7 cellular contexts compared by ENCODE assay signal in the genomic region with DNA sequence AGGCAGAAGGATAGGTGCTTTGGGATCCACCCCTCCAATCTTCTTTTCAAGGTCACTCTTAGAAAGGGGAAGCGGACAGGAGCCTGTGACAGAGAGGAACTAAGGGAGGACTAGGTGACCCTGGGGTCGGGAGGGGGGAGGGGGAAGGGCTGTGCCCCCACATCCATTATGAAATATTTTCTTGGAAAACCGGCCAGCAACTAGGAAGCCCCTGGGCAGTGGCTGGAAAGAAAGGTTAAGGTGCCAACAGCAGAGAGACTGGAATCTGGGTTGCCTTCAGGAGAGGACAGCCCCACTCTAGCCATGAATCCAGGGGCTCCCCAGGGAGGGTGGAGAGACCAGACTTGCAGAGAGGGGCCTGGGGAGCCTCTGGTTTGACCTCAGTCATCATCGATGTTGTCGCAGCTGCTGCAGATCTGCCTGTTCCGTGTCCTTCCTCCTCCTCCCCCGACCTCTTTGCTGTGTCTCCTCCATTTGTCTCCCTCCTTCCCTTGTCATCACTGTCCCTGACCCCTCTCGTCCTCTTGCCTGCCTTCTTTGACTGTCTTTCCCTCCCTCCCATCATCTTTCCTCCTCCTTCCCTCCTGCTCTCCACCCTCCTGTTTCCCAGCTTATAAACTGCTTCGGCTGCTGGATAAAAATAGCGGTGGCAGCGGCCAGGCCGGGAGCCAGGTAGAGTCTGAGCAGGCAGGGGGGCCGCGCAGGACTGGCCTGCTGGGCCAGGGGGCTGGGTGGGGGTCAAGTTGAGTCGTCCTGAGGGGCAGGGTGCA. TPM values are rescaled to one million over a fixed set of nuclear protein-coding genes. Genes with fewer than 3 reads are reported as not detected.
A peak's percentile ranks its signal among the peaks of the same experiment; 100 is the strongest.
DNase-seq lines count a peak whose midpoint lies in the region; ATAC-seq and TF ChIP-seq lines count a peak whose summit lies in the region.
"Had no signal": no experiment of that assay in that cellular context is flagged by ENCODE, and none has a peak within 500 bp of the region (broad histone marks: within the 10 kb centered on the region; RNA-seq: fewer than 3 reads in every experiment).

No MANE protein-coding gene starts in this region.

- no peak for TF ChIP-seq CTCF in Panc1 (IDR thresholded peaks at IDR 0.05)

- no TSS peak for BruUV-seq in Panc1 (replicated peaks; lab: Mats Ljungman, UMichigan)

- DNase-seq in Panc1 (ENCODE audit: low read depth, low spot score), result no peak
- peak; percentile 81 for DNase-seq in cardiac septum (ENCODE audit: low spot score)
- DNase-seq in Ammon's horn (ENCODE audit: low spot score), result no peak
- no peak for DNase-seq in activated naive CD4-positive, alpha-beta T cell treated with anti-CD3 and anti-CD28 coated beads, Interleukin-2, amount 50 U/mL, for 16 hours

- POLR2A ChIA-PET in Panc1 (lab: Charles Lee), result interaction anchor here (0.6 to 0.8 kb wide), 3 partner anchors 30 to 130 kb away, joined by 3 to 5 read pairs (median 3); no protein-coding TSS in a partner anchor

- ATAC-seq in Panc1 (no peak), GM18907 (IDR thresholded peaks at IDR 0.05; ENCODE audit: unreplicated experiment) (no peak)

- intact Hi-C loops in Panc1 (cut with micrococcal nuclease; ENCODE audit: unreplicated experiment) (no loop called here), cardiac septum (cut with DNase I) (loop anchor here (10.0 kb wide), 1 partner anchor 452 kb away; a partner anchor contains a TSS)

- CTCF ChIA-PET in Panc1 (lab: Charles Lee), result no interaction called here

- H3K4me3 ChIP-seq in Panc1 (ENCODE audit: low read depth in 2 of 2, low read length in 2 of 2), result peak overlapping the region; percentile 55 to 83; a peak in 3 of 4 replicates

- in situ Hi-C loops in Panc1 (cut with HindIII; ENCODE audit: low pct_unique_long_range_greater_than_20kb, low sequenced_read_pairs), result no loop called here

- no peaks in the 10 kb centered on the region for H3K9me3 ChIP-seq in Panc1 (ENCODE audit: control insufficient read depth, insufficient read depth, low read depth, low read length)

- peaks cover 5% of the 10 kb centered on the region for H3K36me3 ChIP-seq in Panc1 (ENCODE audit: control insufficient read depth, insufficient read depth, low read length)

- peaks cover 56% of the 10 kb centered on the region for H3K4me1 ChIP-seq in Panc1 (ENCODE audit: control insufficient read depth, insufficient read depth, low read length)

- H3K27ac ChIP-seq in Panc1 (ENCODE audit: low read length) (peak overlapping the region; percentile 51), temporal lobe (ENCODE audit: low read depth, low read length) (peak overlapping the region; percentile 50)

- no peaks in the 10 kb centered on the region for H3K27me3 ChIP-seq in Panc1 (ENCODE audit: control insufficient read depth, insufficient read depth, low read length)

RNA-seq across cellular contexts. Expression of a gene that starts 3.2 kb away (rescaled TPM):
- total RNA-seq in Panc1 (2021; ENCODE audit: unreplicated experiment) (263 TPM), cardiac septum (105 TPM), temporal lobe (5.4 TPM)
- polyA plus RNA-seq in Panc1 (2012; ENCODE audit: insufficient read length), result 313 TPM

RNA-seq across cellular contexts. Expression of a gene that starts 9.8 kb away (rescaled TPM):
- 1.8 TPM for total RNA-seq in Panc1 (2021; ENCODE audit: unreplicated experiment)
- polyA plus RNA-seq in Panc1 (2012; ENCODE audit: insufficient read length), result 1.9 TPM
- 0.30 TPM for total RNA-seq in cardiac septum
- total RNA-seq in temporal lobe, result not detected
- total RNA-seq: RPMI7951 had no signal

RNA-seq across cellular contexts. Expression of a gene that starts 20.3 kb away (rescaled TPM):
- 1,253 TPM for total RNA-seq in Panc1 (2021; ENCODE audit: unreplicated experiment)
- 799 TPM for polyA plus RNA-seq in Panc1 (2012; ENCODE audit: insufficient read length)
- 873 TPM for total RNA-seq in cardiac septum
- total RNA-seq in temporal lobe, result 440 TPM

RNA-seq across cellular contexts. Expression of a gene that starts 30.8 kb away (rescaled TPM):
- total RNA-seq in Panc1 (2021; ENCODE audit: unreplicated experiment) (105 TPM), cardiac septum (23.2 TPM), temporal lobe (23.8 TPM)
- 114 TPM for polyA plus RNA-seq in Panc1 (2012; ENCODE audit: insufficient read length)

RNA-seq across cellular contexts. Expression of a gene that starts 38.8 kb away (rescaled TPM):
- total RNA-seq in Panc1 (2021; ENCODE audit: unreplicated experiment) (24.9 TPM), cardiac septum (4.7 TPM), temporal lobe (8.1 TPM)
- 35.8 TPM for polyA plus RNA-seq in Panc1 (2012; ENCODE audit: insufficient read length)

Comparison
In these comparisons a context has a peak if more than half of its experiments do, and no peak if none do; other contexts are left out.
1. RNA of a gene that starts 3.2 kb away (total RNA-seq): 263 TPM in Panc1 (single experiment) and 105 TPM in cardiac septum (single experiment); 5.4 TPM in temporal lobe (single experiment); every median in the first group is over 10 times any median in the second.